In the genomic region with DNA sequence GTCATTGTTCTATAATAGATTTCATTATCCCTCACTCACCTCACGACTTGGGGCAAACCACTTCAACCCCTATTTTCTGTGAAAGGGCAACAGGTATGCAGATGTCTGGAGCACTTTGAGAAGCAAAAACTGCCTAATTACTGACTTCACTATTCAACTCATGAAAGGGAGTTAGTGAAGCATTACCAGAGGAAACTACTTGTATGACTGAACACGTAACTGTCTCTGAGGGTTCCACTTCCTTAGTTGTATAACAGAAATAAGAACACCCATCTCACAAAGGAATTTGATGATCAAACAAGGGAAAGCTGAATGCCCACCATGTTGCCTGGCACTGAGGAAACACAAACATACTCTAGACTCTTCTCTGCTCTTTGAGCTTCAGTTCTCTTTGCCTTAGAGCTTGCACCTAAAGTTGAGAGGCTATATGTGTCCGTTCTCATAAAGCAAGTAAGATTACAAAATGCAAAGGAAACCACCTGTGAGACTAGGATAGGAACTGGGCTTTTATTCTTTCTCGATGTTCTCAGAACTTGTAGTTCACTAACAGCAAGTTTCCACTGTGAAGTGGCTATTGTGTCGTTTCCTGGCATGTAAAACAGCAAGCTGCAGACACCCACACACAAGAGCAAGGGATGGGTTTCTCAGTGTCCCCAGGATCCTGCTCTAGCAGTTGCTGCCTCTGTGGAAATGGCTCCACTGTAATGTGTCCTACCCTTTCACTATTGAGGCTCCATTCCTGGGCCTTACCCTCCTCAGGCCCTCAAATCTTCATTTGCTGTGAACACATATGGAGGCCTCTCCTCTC, we compare ENCODE assay signal across 8 cellular contexts.
DNase-seq lines count a peak whose midpoint lies in the region; ATAC-seq lines count a peak whose summit lies in the region.

No MANE protein-coding gene starts in this region.

- ATAC-seq in HG03025 (IDR thresholded peaks at IDR 0.05; ENCODE audit: low FRiP score, unreplicated experiment) = peak; percentile 52

- peak; percentile 56 for DNase-seq in stimulated activated CD4-positive, alpha-beta T cell treated with anti-CD3 and anti-CD28 coated beads, Interleukin-15, amount 100 ng/mL, for 24 hours
- DNase-seq in stimulated activated CD4-positive, alpha-beta T cell treated with anti-CD3 and anti-CD28 coated beads, Interleukin-4, amount 100 ng/mL, for 1 hour = no peak
- peak; percentile 57 for DNase-seq in activated CD4-positive, alpha-beta T cell treated with anti-CD3 and anti-CD28 coated beads for 48 hours
- DNase-seq in medulla oblongata (ENCODE audit: extremely low spot score) (peak; percentile 37), SW480 (ENCODE audit: low spot score) (no peak), GOT3 (lab: John Stamatoyannopoulos, UW) (no peak), NCI-H1105 treated with DMSO at 0.1 percent for 48 hours (lab: John Stamatoyannopoulos, UW) (no peak)

Comparison
In these comparisons a context has a peak if more than half of its experiments do, and no peak if none do; other contexts are left out.
1. DNase-seq: peak in stimulated activated CD4-positive, alpha-beta T cell treated with anti-CD3 and anti-CD28 coated beads, Interleukin-15, amount 100 ng/mL, for 24 hours (single experiment), activated CD4-positive, alpha-beta T cell treated with anti-CD3 and anti-CD28 coated beads for 48 hours (single experiment) and medulla oblongata (single experiment); none in stimulated activated CD4-positive, alpha-beta T cell treated with anti-CD3 and anti-CD28 coated beads, Interleukin-4, amount 100 ng/mL, for 1 hour (single experiment), SW480 (single experiment), GOT3 (single experiment) and NCI-H1105 treated with DMSO at 0.1 percent for 48 hours (single experiment).